Comparison of ENCODE assay signal across 19 cellular contexts in genomic region chr6:7932625-7933024, GRCh38. TPM values are rescaled to one million over a fixed set of nuclear protein-coding genes. Genes with fewer than 3 reads are reported as not detected.
DNase-seq lines count a peak whose midpoint lies in the region; ATAC-seq, FAIRE-seq and TF ChIP-seq lines count a peak whose summit lies in the region.
"Had no signal": no experiment of that assay in that cellular context is flagged by ENCODE, and none has a peak within 500 bp of the region (broad histone marks: within the 10 kb centered on the region; RNA-seq: fewer than 3 reads in every experiment).

No MANE protein-coding gene starts in this region.

- no peak for TF ChIP-seq EP300 in K562 (IDR thresholded peaks at IDR 0.05; ENCODE audit: low read length)

- FAIRE-seq in GM12892 (lab: Jason Lieb, UNC) (peak; percentile 68), K562 (lab: Jason Lieb, UNC) (no peak)
- FAIRE-seq: H54 had no signal

- no peaks in the 10 kb centered on the region for H3K9me3 ChIP-seq in K562 (replicated peaks; ENCODE audit: control insufficient read depth, insufficient read depth, low read depth, low read length)
- H3K9me3 ChIP-seq: BE2C had no signal

- H3K9me1 ChIP-seq in K562 (ENCODE audit: control insufficient read depth, insufficient read depth, low read length), result no peaks in the 10 kb centered on the region

- no peak overlapping the region for H3K9ac ChIP-seq in K562 (ENCODE audit: insufficient read depth in 1 of 2, low read depth in 2 of 2, low read length in 2 of 2)
- H3K9ac ChIP-seq: GM23248 had no signal

- TF ChIP-seq RAD21 in K562 (CRISPR knock-in tag; conservative IDR thresholded peaks at IDR 0.05 in 1 of 2, IDR thresholded peaks at IDR 0.05 in 1 of 2), result no peak

- no peak for TF ChIP-seq CTCF in K562 (IDR thresholded peaks at IDR 0.05 in 2 of 3, conservative IDR thresholded peaks at IDR 0.05 in 1 of 3; ENCODE audit: insufficient read depth in 2 of 3, low read depth in 1 of 3, low read length in 3 of 3)

- peak overlapping the region in 4 of 6 donors; percentile 2 to 75 (median 29) for H3K27ac Mint-ChIP-seq in naive B cell
- H3K27ac Mint-ChIP-seq: CD4-positive, CD25-positive, alpha-beta regulatory T cell; CD8-positive, alpha-beta memory T cell had no signal

- TF ChIP-seq POLR2A in GM12892 (IDR thresholded peaks at IDR 0.05; ENCODE audit: low read depth, low read length) (no peak), K562 (conservative IDR thresholded peaks at IDR 0.05) (no peak)

- 5% methylated on average over 2 of the region's 2 CpGs for WGBS in K562 (ENCODE audit: insufficient coverage, low coverage, missing lambda C conversion rate)

- H3K36me3 ChIP-seq in K562 (ENCODE audit: control insufficient read depth, insufficient read depth, low read length), result no peaks in the 10 kb centered on the region
- H3K36me3 ChIP-seq: BE2C had no signal

- peaks cover 7 to 20% of the 10 kb centered on the region in 2 experiments; a peak in 3 of 5 replicates for H3K27me3 ChIP-seq in K562 (ENCODE audit: control insufficient read depth in 2 of 2, insufficient read depth in 2 of 2, low read length in 2 of 2)
- H3K27me3 ChIP-seq: BE2C had no signal

- H3K9me3 Mint-ChIP-seq in naive B cell, result peaks cover 0 to 9% (median 0%) of the 10 kb centered on the region in 7 donors

- H2AFZ ChIP-seq in K562 (ENCODE audit: low read depth, low read length), result no peak overlapping the region
- H2AFZ ChIP-seq: GM23248 had no signal

- in situ Hi-C loops in K562 (cut with MboI), result no loop called here

- no peaks in the 10 kb centered on the region for H3K4me1 ChIP-seq in K562 (replicated peaks in 1 of 2; ENCODE audit: control insufficient read depth in 2 of 2, insufficient read depth in 2 of 2, low read length in 2 of 2)
- H3K4me1 ChIP-seq: BE2C had no signal

- no peak overlapping the region for H3K4me2 ChIP-seq in K562 (ENCODE audit: insufficient read depth, low read length)

- POLR2A ChIA-PET in K562 (lab: Yijun Ruan, JAX), result interaction anchor here (1.0 kb wide), 1 partner anchor 16 kb away, joined by 3 read pairs; no protein-coding TSS in a partner anchor

- no TSS peak for BruUV-seq in K562 (replicated peaks; lab: Mats Ljungman, UMichigan)

- H3K4me3 ChIP-seq in K562, result no peak overlapping the region
- H3K4me3 ChIP-seq: GM23248 had no signal

- no peaks in the 10 kb centered on the region for H4K20me1 ChIP-seq in K562 (replicated peaks; ENCODE audit: control insufficient read depth, insufficient read depth, low read length)

- peaks cover 23 to 45% (median 25%) of the 10 kb centered on the region in 3 donors for H3K4me1 Mint-ChIP-seq in naive B cell
- H3K4me1 Mint-ChIP-seq: CD4-positive, CD25-positive, alpha-beta regulatory T cell; CD8-positive, alpha-beta memory T cell had no signal

- no peaks in the 10 kb centered on the region for H3K27me3 Mint-ChIP-seq in naive B cell

- ATAC-seq in K562 (peak; percentile 50; the same call in 1 of the 3 replicates), naive B cell (ENCODE audit: low read depth in 2 of 2) (no peak)

- H3K27ac ChIP-seq in K562 (ENCODE audit: extremely low read depth, low read depth, low read length), result no peak overlapping the region
- H3K27ac ChIP-seq: GM23248 had no signal

- no peak for DNase-seq in GM12892 (ENCODE audit: insufficient read length)
- DNase-seq in K562 (ENCODE audit: extremely low read depth in 1 of 4, low spot score in 3 of 4), result no peak
- no peak for DNase-seq in naive B cell
- DNase-seq in NCI-H748 treated with DMSO at 0.1 percent for 48 hours (lab: John Stamatoyannopoulos, UW), result no peak
- no peak for DNase-seq in GOT3 (lab: John Stamatoyannopoulos, UW)
- DNase-seq in NCI-H1436 treated with DMSO at 0.1 percent for 48 hours (lab: John Stamatoyannopoulos, UW), result no peak
- DNase-seq: ACHN; BE2C; C1 segment of cervical spinal cord; CD4-positive, CD25-positive, alpha-beta regulatory T cell; CD8-positive, alpha-beta memory T cell; COR-L47; DMS 273 treated with DMSO at 0.1 percent for 48 hours; DMS53; DND-41; EL; GM23248; HCEC 1CT had no signal

- no peaks in the 10 kb centered on the region for H3K79me2 ChIP-seq in K562 (ENCODE audit: control insufficient read depth, insufficient read depth, low read length)

- intact Hi-C loops in K562 (cut with micrococcal nuclease), result no loop called here

- H3K36me3 Mint-ChIP-seq in naive B cell, result no peaks in the 10 kb centered on the region
- H3K36me3 Mint-ChIP-seq: CD4-positive, CD25-positive, alpha-beta regulatory T cell; CD8-positive, alpha-beta memory T cell had no signal

- H3K4me3 Mint-ChIP-seq in naive B cell, result peak overlapping the region in 1 of 8 donors; percentile 62
- H3K4me3 Mint-ChIP-seq: CD4-positive, CD25-positive, alpha-beta regulatory T cell; CD8-positive, alpha-beta memory T cell had no signal

- CTCF ChIA-PET in K562 (lab: Yijun Ruan, JAX; ENCODE audit: low intra/inter-chr PET ratio), result no interaction called here

TF ChIP-seq in K562, 482 proteins besides CTCF, POLR2A, EP300 and RAD21 (continues in another document):
- TF ChIP-seq TBL1XR1 (IDR thresholded peaks at IDR 0.05; ENCODE audit: low read length in 2 of 2), result no peak
- TF ChIP-seq MAFF (IDR thresholded peaks at IDR 0.05; ENCODE audit: low read length), result peak; percentile 33; the same call in 1 of the 2 replicates
- peak; percentile 30; the same call in 1 of the 2 replicates for TF ChIP-seq MAFK (IDR thresholded peaks at IDR 0.05; ENCODE audit: low read length)

RNA-seq across cellular contexts. Expression of gene TXNDC5, which starts 22.0 kb away (rescaled TPM):
- polyA plus RNA-seq in GM12892 (2012; ENCODE audit: missing spikeins), result 74.8 TPM
- 113 and 119 TPM in 2 replicates for total RNA-seq in K562 (2011; cell fraction: chromatin; rRNA removed; ENCODE audit: low replicate concordance)
- 126 TPM in 2 replicates for total RNA-seq in K562 (2011; cell fraction: nucleolus; rRNA removed)
- total RNA-seq in K562 (2011; cell fraction: nucleoplasm; rRNA removed), result 204 and 291 TPM in 2 replicates
- total RNA-seq in K562 (2014; rRNA removed), result 136 and 163 TPM in 2 replicates
- total RNA-seq in K562 (2014; rRNA removed; fragmentation: Illumina TruSeq; extraction: Trizol), result 133 and 142 TPM in 2 replicates
- total RNA-seq in K562 (2015; rRNA removed; fragmentation: Illumina TruSeq; extraction: Trizol), result 145 and 151 TPM in 2 replicates
- 137 and 139 TPM in 2 replicates for total RNA-seq in K562 (2021)
- 148 and 164 TPM in 2 replicates for polyA plus RNA-seq in K562 (2011; rRNA removed)
- polyA plus RNA-seq in K562 (2011; cell fraction: cytosol; rRNA removed), result 93.6 and 158 TPM in 2 replicates
- polyA plus RNA-seq in K562 (2011; cell fraction: nucleus; rRNA removed), result 77.6 and 108 TPM in 2 replicates
- polyA plus RNA-seq in K562 (2012), result 111 and 153 TPM in 2 replicates
- polyA plus RNA-seq in K562 (2014; fragmentation: Illumina TruSeq; extraction: Trizol), result 146 and 156 TPM in 2 replicates
- polyA plus RNA-seq in K562 (2014; fragmentation: Nextera tagmentation; extraction: Ambion mirVana), result 10 to 100 TPM; 33.9 to 44.0 TPM
- polyA plus RNA-seq in K562 (2014; rRNA removed), result 101 and 125 TPM in 2 replicates
- 135 and 149 TPM in 2 replicates for polyA minus RNA-seq in K562 (2011; rRNA and poly(A)+ RNA removed)
- polyA minus RNA-seq in K562 (2011; cell fraction: cytosol; rRNA and poly(A)+ RNA removed), result 72.4 and 78.1 TPM in 2 replicates
- polyA minus RNA-seq in K562 (2011; cell fraction: nucleus; rRNA and poly(A)+ RNA removed), result 27.7 and 54.0 TPM in 2 replicates
- 100 to 1,000 TPM in 5 of 6 donors, 10 to 100 TPM in 1; 82.1 to 258 (median 205) TPM for polyA plus RNA-seq in naive B cell (ENCODE audit: low read depth in 6 of 6)
